Comparison of ENCODE assay signal across 8 cellular contexts in genomic region chr4:71184195-71184781, GRCh38.
DNase-seq lines count a peak whose midpoint lies in the region; ATAC-seq, FAIRE-seq and TF ChIP-seq lines count a peak whose summit lies in the region.

No MANE protein-coding gene starts in this region.

- peak; percentile 95 for TF ChIP-seq CTCF in PC-3 (conservative IDR thresholded peaks at IDR 0.05; ENCODE audit: low read depth, low read length)
- TF ChIP-seq CTCF in K562 (IDR thresholded peaks at IDR 0.05 in 2 of 3, conservative IDR thresholded peaks at IDR 0.05 in 1 of 3; ENCODE audit: insufficient read depth in 2 of 3, low read depth in 1 of 3, low read length in 3 of 3), result peak; percentile 41 to 73 (median 69); a peak in 5 of 6 replicates

- in situ Hi-C loops in K562 (cut with MboI), result no loop called here

- peak; percentile 77 to 79 for TF ChIP-seq RAD21 in K562 (CRISPR knock-in tag; conservative IDR thresholded peaks at IDR 0.05 in 1 of 2, IDR thresholded peaks at IDR 0.05 in 1 of 2)

- H3K9ac ChIP-seq in PC-3 (ENCODE audit: low read length), result no peak overlapping the region
- H3K9ac ChIP-seq in K562 (ENCODE audit: insufficient read depth in 1 of 2, low read depth in 2 of 2, low read length in 2 of 2), result no peak overlapping the region

- H3K9me2 ChIP-seq in PC-3 (replicated peaks; ENCODE audit: low read length), result no peaks in the 10 kb centered on the region

- FAIRE-seq in K562 (lab: Jason Lieb, UNC) (peak; percentile 87), islet of Langerhans (lab: Jason Lieb, UNC) (peak; percentile 98)

- BruUV-seq in PC-3 (replicated peaks; lab: Mats Ljungman, UMichigan), result no TSS peak
- BruUV-seq in K562 (replicated peaks; lab: Mats Ljungman, UMichigan), result no TSS peak

- ATAC-seq in GM21390 (IDR thresholded peaks at IDR 0.05; ENCODE audit: unreplicated experiment), result peak; percentile 69
- ATAC-seq in HG03571 (IDR thresholded peaks at IDR 0.05; ENCODE audit: unreplicated experiment), result peak; percentile 66
- ATAC-seq in PC-3, result peak; percentile 10; the same call in 1 of the 2 replicates
- ATAC-seq in K562, result peak; percentile 85

- H3K27me3 ChIP-seq in PC-3 (ENCODE audit: low read length), result peaks cover 16% of the 10 kb centered on the region
- peaks cover 0 to 5% of the 10 kb centered on the region in 2 experiments; a peak in 2 of 5 replicates for H3K27me3 ChIP-seq in K562 (ENCODE audit: control insufficient read depth in 2 of 2, insufficient read depth in 2 of 2, low read length in 2 of 2)

- H3K36me3 ChIP-seq in PC-3 (ENCODE audit: low read depth, low read length), result no peaks in the 10 kb centered on the region
- H3K36me3 ChIP-seq in K562 (ENCODE audit: control insufficient read depth, insufficient read depth, low read length), result no peaks in the 10 kb centered on the region

- intact Hi-C loops in PC-3 (cut with micrococcal nuclease) (loop anchor here (1.0 to 10.0 kb wide), 5 partner anchors 45 to 529 kb away; no protein-coding TSS in a partner anchor), K562 (cut with micrococcal nuclease) (loop anchor here (1.0 to 10.0 kb wide), 3 partner anchors 70 to 528 kb away; no protein-coding TSS in a partner anchor)

- no peaks in the 10 kb centered on the region for H4K20me1 ChIP-seq in PC-3 (ENCODE audit: low read length)
- no peaks in the 10 kb centered on the region for H4K20me1 ChIP-seq in K562 (replicated peaks; ENCODE audit: control insufficient read depth, insufficient read depth, low read length)

- peak; percentile 8 for DNase-seq in NCI-H2029 (lab: John Stamatoyannopoulos, UW)
- no peak for DNase-seq in NCI-H2029 treated with DMSO at 0.1 percent for 48 hours (lab: John Stamatoyannopoulos, UW)
- DNase-seq in PC-3, result peak; percentile 80
- DNase-seq in K562 (ENCODE audit: extremely low read depth in 1 of 4, low spot score in 3 of 4), result peak; percentile 36 to 61 (median 45)
- DNase-seq in stimulated activated CD8-positive, alpha-beta memory T cell treated with anti-CD3 and anti-CD28 coated beads, Interleukin-15, amount 100 ng/mL, for 1 hour (ENCODE audit: low read depth), result peak; percentile 14

- H3K4me2 ChIP-seq in PC-3 (ENCODE audit: low read length) (peak overlapping the region; percentile 50), K562 (ENCODE audit: insufficient read depth, low read length) (no peak overlapping the region)

- POLR2A ChIA-PET in PC-3 (lab: Charles Lee; ENCODE audit: unreplicated experiment) (interaction anchor here (0.5 to 0.7 kb wide), 2 partner anchors 261 to 331 kb away, joined by 3 to 5 read pairs; no protein-coding TSS in a partner anchor), K562 (lab: Yijun Ruan, JAX) (no interaction called here)

- H3K9me1 ChIP-seq in K562 (ENCODE audit: control insufficient read depth, insufficient read depth, low read length), result no peaks in the 10 kb centered on the region

- no peak overlapping the region for H3K4me3 ChIP-seq in PC-3 (ENCODE audit: low read length)
- H3K4me3 ChIP-seq in K562, result no peak overlapping the region

- H3K79me2 ChIP-seq in PC-3 (ENCODE audit: low read length), result no peaks in the 10 kb centered on the region
- H3K79me2 ChIP-seq in K562 (ENCODE audit: control insufficient read depth, insufficient read depth, low read length), result no peaks in the 10 kb centered on the region

- H2AFZ ChIP-seq in PC-3 (ENCODE audit: low read length) (peak overlapping the region; percentile 39), K562 (ENCODE audit: low read depth, low read length) (peak overlapping the region; percentile 41)

- no peak for TF ChIP-seq POLR2A in K562 (conservative IDR thresholded peaks at IDR 0.05)

- no peaks in the 10 kb centered on the region for H3F3A ChIP-seq in PC-3 (ENCODE audit: low read length, unreplicated experiment)

- CTCF ChIA-PET in PC-3 (lab: Charles Lee) (interaction anchor here (0.5 to 1.7 kb wide), 7 partner anchors 50 to 527 kb away, joined by 3 to 6 read pairs (median 3); no protein-coding TSS in a partner anchor), K562 (lab: Yijun Ruan, JAX; ENCODE audit: low intra/inter-chr PET ratio) (interaction anchor here (0.6 to 0.9 kb wide), 2 partner anchors 529 to 549 kb away, joined by 3 read pairs; no protein-coding TSS in a partner anchor)

- TF ChIP-seq EP300 in K562 (IDR thresholded peaks at IDR 0.05; ENCODE audit: low read length), result no peak

- H3K27ac ChIP-seq in PC-3 (ENCODE audit: low read length) (no peak overlapping the region), K562 (ENCODE audit: extremely low read depth, low read depth, low read length) (no peak overlapping the region)

- no peaks in the 10 kb centered on the region for H3K9me3 ChIP-seq in PC-3 (ENCODE audit: low read length)
- H3K9me3 ChIP-seq in K562 (replicated peaks; ENCODE audit: control insufficient read depth, insufficient read depth, low read depth, low read length), result no peaks in the 10 kb centered on the region

- 4% methylated on average over 10 of the region's 10 CpGs for whole genome bisulfite sequencing in K562 (ENCODE audit: insufficient coverage, low coverage, missing lambda C conversion rate)

- peaks cover 21% of the 10 kb centered on the region for H3K4me1 ChIP-seq in PC-3 (ENCODE audit: insufficient read depth, low read length)
- H3K4me1 ChIP-seq in K562 (replicated peaks in 1 of 2; ENCODE audit: control insufficient read depth in 2 of 2, insufficient read depth in 2 of 2, low read length in 2 of 2), result peaks cover 0 to 14% of the 10 kb centered on the region in 2 experiments; a peak in 1 of 5 replicates

TF ChIP-seq in K562, 482 proteins besides CTCF, POLR2A, EP300 and RAD21 (continues in another document):
- TF ChIP-seq, protein P1, sequence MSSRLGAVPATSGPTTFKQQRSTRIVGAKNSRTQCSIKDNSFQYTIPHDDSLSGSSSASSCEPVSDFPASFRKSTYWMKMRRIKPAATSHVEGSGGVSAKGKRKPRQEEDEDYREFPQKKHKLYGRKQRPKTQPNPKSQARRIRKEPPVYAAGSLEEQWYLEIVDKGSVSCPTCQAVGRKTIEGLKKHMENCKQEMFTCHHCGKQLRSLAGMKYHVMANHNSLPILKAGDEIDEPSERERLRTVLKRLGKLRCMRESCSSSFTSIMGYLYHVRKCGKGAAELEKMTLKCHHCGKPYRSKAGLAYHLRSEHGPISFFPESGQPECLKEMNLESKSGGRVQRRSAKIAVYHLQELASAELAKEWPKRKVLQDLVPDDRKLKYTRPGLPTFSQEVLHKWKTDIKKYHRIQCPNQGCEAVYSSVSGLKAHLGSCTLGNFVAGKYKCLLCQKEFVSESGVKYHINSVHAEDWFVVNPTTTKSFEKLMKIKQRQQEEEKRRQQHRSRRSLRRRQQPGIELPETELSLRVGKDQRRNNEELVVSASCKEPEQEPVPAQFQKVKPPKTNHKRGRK (tag; IDR thresholded peaks at IDR 0.05), result no peak
- TF ChIP-seq JUND (IDR thresholded peaks at IDR 0.05; ENCODE audit: borderline replicate concordance, low read depth, low read length) (peak; percentile 42; the same call in 1 of the 2 replicates), JUND (tag; IDR thresholded peaks at IDR 0.05; ENCODE audit: borderline replicate concordance, low read depth, low read length) (peak; percentile 50; the same call in 1 of the 3 replicates), SMC3 (conservative IDR thresholded peaks at IDR 0.05; ENCODE audit: insufficient read depth, low read depth, low read length) (peak; percentile 45; the same call in 1 of the 2 replicates), JUN (IDR thresholded peaks at IDR 0.05; ENCODE audit: borderline replicate concordance, low read depth, low read length) (no peak), JUN (CRISPR knock-in tag; IDR thresholded peaks at IDR 0.05; ENCODE audit: borderline replicate concordance) (no peak), BCOR (IDR thresholded peaks at IDR 0.05) (no peak), CREM (IDR thresholded peaks at IDR 0.05; ENCODE audit: low read depth) (peak; percentile 72), MAFK (IDR thresholded peaks at IDR 0.05; ENCODE audit: low read length) (no peak), FOXP1 (CRISPR knock-in tag; IDR thresholded peaks at IDR 0.05) (no peak), CTBP1 (IDR thresholded peaks at IDR 0.05; ENCODE audit: borderline replicate concordance) (no peak), PHB (CRISPR knock-in tag; IDR thresholded peaks at IDR 0.05) (no peak), TGIF2 (CRISPR knock-in tag; IDR thresholded peaks at IDR 0.05) (no peak)
- TF ChIP-seq, protein P2, sequence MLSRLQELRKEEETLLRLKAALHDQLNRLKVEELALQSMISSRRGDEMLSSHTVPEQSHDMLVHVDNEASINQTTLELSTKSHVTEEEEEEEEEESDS (CRISPR knock-in tag; IDR thresholded peaks at IDR 0.05), result no peak
- TF ChIP-seq, protein P3, sequence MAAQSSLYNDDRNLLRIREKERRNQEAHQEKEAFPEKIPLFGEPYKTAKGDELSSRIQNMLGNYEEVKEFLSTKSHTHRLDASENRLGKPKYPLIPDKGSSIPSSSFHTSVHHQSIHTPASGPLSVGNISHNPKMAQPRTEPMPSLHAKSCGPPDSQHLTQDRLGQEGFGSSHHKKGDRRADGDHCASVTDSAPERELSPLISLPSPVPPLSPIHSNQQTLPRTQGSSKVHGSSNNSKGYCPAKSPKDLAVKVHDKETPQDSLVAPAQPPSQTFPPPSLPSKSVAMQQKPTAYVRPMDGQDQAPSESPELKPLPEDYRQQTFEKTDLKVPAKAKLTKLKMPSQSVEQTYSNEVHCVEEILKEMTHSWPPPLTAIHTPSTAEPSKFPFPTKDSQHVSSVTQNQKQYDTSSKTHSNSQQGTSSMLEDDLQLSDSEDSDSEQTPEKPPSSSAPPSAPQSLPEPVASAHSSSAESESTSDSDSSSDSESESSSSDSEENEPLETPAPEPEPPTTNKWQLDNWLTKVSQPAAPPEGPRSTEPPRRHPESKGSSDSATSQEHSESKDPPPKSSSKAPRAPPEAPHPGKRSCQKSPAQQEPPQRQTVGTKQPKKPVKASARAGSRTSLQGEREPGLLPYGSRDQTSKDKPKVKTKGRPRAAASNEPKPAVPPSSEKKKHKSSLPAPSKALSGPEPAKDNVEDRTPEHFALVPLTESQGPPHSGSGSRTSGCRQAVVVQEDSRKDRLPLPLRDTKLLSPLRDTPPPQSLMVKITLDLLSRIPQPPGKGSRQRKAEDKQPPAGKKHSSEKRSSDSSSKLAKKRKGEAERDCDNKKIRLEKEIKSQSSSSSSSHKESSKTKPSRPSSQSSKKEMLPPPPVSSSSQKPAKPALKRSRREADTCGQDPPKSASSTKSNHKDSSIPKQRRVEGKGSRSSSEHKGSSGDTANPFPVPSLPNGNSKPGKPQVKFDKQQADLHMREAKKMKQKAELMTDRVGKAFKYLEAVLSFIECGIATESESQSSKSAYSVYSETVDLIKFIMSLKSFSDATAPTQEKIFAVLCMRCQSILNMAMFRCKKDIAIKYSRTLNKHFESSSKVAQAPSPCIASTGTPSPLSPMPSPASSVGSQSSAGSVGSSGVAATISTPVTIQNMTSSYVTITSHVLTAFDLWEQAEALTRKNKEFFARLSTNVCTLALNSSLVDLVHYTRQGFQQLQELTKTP (IDR thresholded peaks at IDR 0.05; ENCODE audit: low read depth in 1 of 2, partially characterized antibody in 2 of 2), result no peak

Comparison
In these comparisons a context has a peak if more than half of its experiments do, and no peak if none do; other contexts are left out.
1. ATAC-seq: peak in every context shown above with its lines; median percentile 85 in K562; 69 in GM21390; 66 in HG03571; 10 in PC-3.